ENCODE assay signal across 9 cellular contexts in genomic region chr6:158284340-158285210, GRCh38. TPM values are rescaled to one million over a fixed set of nuclear protein-coding genes. Genes with fewer than 3 reads are reported as not detected.
A peak's percentile ranks its signal among the peaks of the same experiment; 100 is the strongest.
DNase-seq lines count a peak whose midpoint lies in the region; ATAC-seq and TF ChIP-seq lines count a peak whose summit lies in the region.
"Had no signal": no experiment of that assay in that cellular context is flagged by ENCODE, and none has a peak within 500 bp of the region (broad histone marks: within the 10 kb centered on the region; RNA-seq: fewer than 3 reads in every experiment).

No MANE protein-coding gene starts in this region.

- no peaks in the 10 kb centered on the region for H3K36me3 ChIP-seq in prostate gland

- TF ChIP-seq CTCF in foreskin keratinocyte (conservative IDR thresholded peaks at IDR 0.05) (no peak), prostate gland (IDR thresholded peaks at IDR 0.05) (no peak)

- H3K27ac Mint-ChIP-seq in T-helper 1 cell treated with Interleukin-12 subunit alpha and Interleukin-12 subunit beta and Interleukin-4 antibody, amounts not matched to agents 30 μg/mL and 1 μg/mL, for 36 hours, result peak overlapping the region; percentile 29
- no peak overlapping the region for H3K27ac Mint-ChIP-seq in activated naive CD8-positive, alpha-beta T cell treated with anti-CD3 and anti-CD28 coated beads for 36 hours

- no peak for TF ChIP-seq POLR2A in prostate gland (IDR thresholded peaks at IDR 0.05)

- no peak overlapping the region for H3K4me3 ChIP-seq in prostate gland
- H3K4me3 ChIP-seq: psoas muscle had no signal

- WGBS in prostate gland, result 76% methylated on average over 12 of the region's 12 CpGs

- intact Hi-C loops in prostate gland (cut with DNase I), result loop anchor here (5.0 kb wide), 1 partner anchor 52 kb away; no protein-coding TSS in a partner anchor

- H3K9me3 Mint-ChIP-seq in T-helper 1 cell treated with Interleukin-12 subunit alpha and Interleukin-12 subunit beta and Interleukin-4 antibody, amounts not matched to agents 30 μg/mL and 1 μg/mL, for 36 hours, result no peaks in the 10 kb centered on the region
- no peaks in the 10 kb centered on the region for H3K9me3 Mint-ChIP-seq in activated naive CD8-positive, alpha-beta T cell treated with anti-CD3 and anti-CD28 coated beads for 36 hours

- peaks cover 6% of the 10 kb centered on the region for H3K36me3 Mint-ChIP-seq in T-helper 1 cell treated with Interleukin-12 subunit alpha and Interleukin-12 subunit beta and Interleukin-4 antibody, amounts not matched to agents 30 μg/mL and 1 μg/mL, for 36 hours (ENCODE audit: low read depth)
- H3K36me3 Mint-ChIP-seq in activated naive CD8-positive, alpha-beta T cell treated with anti-CD3 and anti-CD28 coated beads for 36 hours, result peaks cover 5% of the 10 kb centered on the region

- H3K27ac ChIP-seq in foreskin keratinocyte, result peak overlapping the region; percentile 50
- H3K27ac ChIP-seq in prostate gland, result peak overlapping the region in 1 of 2 donors; percentile 3
- H3K27ac ChIP-seq: psoas muscle had no signal

- ATAC-seq in GM21786 (IDR thresholded peaks at IDR 0.05; ENCODE audit: unreplicated experiment) (peak; percentile 54), foreskin keratinocyte (peak; percentile 82)

- no peaks in the 10 kb centered on the region for H3K27me3 Mint-ChIP-seq in T-helper 1 cell treated with Interleukin-12 subunit alpha and Interleukin-12 subunit beta and Interleukin-4 antibody, amounts not matched to agents 30 μg/mL and 1 μg/mL, for 36 hours (ENCODE audit: low read depth)
- H3K27me3 Mint-ChIP-seq in activated naive CD8-positive, alpha-beta T cell treated with anti-CD3 and anti-CD28 coated beads for 36 hours, result no peaks in the 10 kb centered on the region

- DNase-seq in foreskin keratinocyte (no peak), prostate gland (ENCODE audit: low spot score) (peak; percentile 10), NCI-H226 (no peak), NCI-H146 treated with DMSO at 0.1 percent for 48 hours (lab: John Stamatoyannopoulos, UW; ENCODE audit: unreplicated experiment) (no peak), SK-N-DZ (ENCODE audit: low spot score) (no peak)
- DNase-seq in activated naive CD8-positive, alpha-beta T cell treated with anti-CD3 and anti-CD28 coated beads for 36 hours, result no peak
- DNase-seq: psoas muscle had no signal

- peaks cover 31% of the 10 kb centered on the region for H3K4me1 Mint-ChIP-seq in T-helper 1 cell treated with Interleukin-12 subunit alpha and Interleukin-12 subunit beta and Interleukin-4 antibody, amounts not matched to agents 30 μg/mL and 1 μg/mL, for 36 hours (ENCODE audit: low read depth)
- peaks cover 26% of the 10 kb centered on the region for H3K4me1 Mint-ChIP-seq in activated naive CD8-positive, alpha-beta T cell treated with anti-CD3 and anti-CD28 coated beads for 36 hours

- H3K9me3 ChIP-seq in prostate gland, result no peaks in the 10 kb centered on the region
- H3K9me3 ChIP-seq: psoas muscle had no signal

- no peaks in the 10 kb centered on the region for H3K27me3 ChIP-seq in foreskin keratinocyte
- no peaks in the 10 kb centered on the region for H3K27me3 ChIP-seq in prostate gland (replicated peaks; ENCODE audit: insufficient read depth)

- H3K4me1 ChIP-seq in foreskin keratinocyte, result peaks cover 13% of the 10 kb centered on the region
- no peaks in the 10 kb centered on the region for H3K4me1 ChIP-seq in prostate gland (replicated peaks)

- H3K4me3 Mint-ChIP-seq in T-helper 1 cell treated with Interleukin-12 subunit alpha and Interleukin-12 subunit beta and Interleukin-4 antibody, amounts not matched to agents 30 μg/mL and 1 μg/mL, for 36 hours, result no peak overlapping the region
- no peak overlapping the region for H3K4me3 Mint-ChIP-seq in activated naive CD8-positive, alpha-beta T cell treated with anti-CD3 and anti-CD28 coated beads for 36 hours

RNA-seq across cellular contexts. Expression of gene TULP4, which starts 27.7 kb away (rescaled TPM):
- total RNA-seq in foreskin keratinocyte (40.9 and 50.0 TPM in 2 replicates), prostate gland (100 to 1,000 TPM; 111 to 119 TPM)
- polyA plus RNA-seq in foreskin keratinocyte, result 2.0 and 2.2 TPM in 2 replicates
- polyA plus RNA-seq in SK-N-DZ (2014; cell fraction: cytosol; rRNA removed), result 18.8 and 20.9 TPM in 2 replicates
- polyA plus RNA-seq in SK-N-DZ (2014; cell fraction: nucleus; rRNA removed), result 9.8 and 20.4 TPM in 2 replicates
- 10 to 100 TPM; 17.0 TPM for total RNA-seq in activated naive CD8-positive, alpha-beta T cell treated with anti-CD3 and anti-CD28 coated beads for 36 hours
